19 cellular contexts compared by ENCODE assay signal in genomic region chr13:32938907-32939306, GRCh38.
DNase-seq lines count a peak whose midpoint lies in the region; TF ChIP-seq lines count a peak whose summit lies in the region.
"Had no signal": no experiment of that assay in that cellular context is flagged by ENCODE, and none has a peak within 500 bp of the region (broad histone marks: within the 10 kb centered on the region; RNA-seq: fewer than 3 reads in every experiment).

No MANE protein-coding gene starts in this region.

- POLR2A ChIA-PET in RWPE1 (lab: Yijun Ruan, JAX; ENCODE audit: low non-redundant PET), result no interaction called here

- no peak overlapping the region for H3K4me3 ChIP-seq in fibroblast of mammary gland (ENCODE audit: control insufficient read depth, low read depth, low read length)
- H3K4me3 ChIP-seq: lung, psoas muscle, thyroid gland had no signal

- DNase-seq in GM03348 (ENCODE audit: low spot score), result peak; percentile 26
- peak; percentile 9 for DNase-seq in RWPE1 (ENCODE audit: low spot score)
- peak; percentile 86 for DNase-seq in fibroblast of mammary gland (ENCODE audit: low read depth)
- peak; percentile 83 for DNase-seq in renal cortical epithelial cell (ENCODE audit: low read depth)
- DNase-seq in iPS-NIHi11 (ENCODE audit: low spot score), result no peak
- DNase-seq in DMS53 (lab: John Stamatoyannopoulos, UW), result no peak
- no peak for DNase-seq in activated CD4-positive, CD25-positive, alpha-beta regulatory T cell (lab: John Stamatoyannopoulos, UW)
- DNase-seq in NCI-H2171 (lab: John Stamatoyannopoulos, UW), result no peak
- DNase-seq: activated naive CD8-positive, alpha-beta T cell treated with anti-CD3 and anti-CD28 coated beads, Interleukin-2, amount 50 U/mL, for 24 hours; C1 segment of cervical spinal cord; MM.1S; naive thymus-derived CD8-positive, alpha-beta T cell; NCI-H187 treated with DMSO at 0.1 percent for 48 hours; psoas muscle; stimulated activated CD4-positive, alpha-beta T cell treated with anti-CD3 and anti-CD28 coated beads, Interleukin-12 subunit alpha, Interleukin-12 subunit beta, amount 100 ng/mL, for 4 hours; T-cell; thyroid gland had no signal

- TF ChIP-seq CTCF in RWPE1 (conservative IDR thresholded peaks at IDR 0.05; ENCODE audit: low read depth) (no peak), fibroblast of mammary gland (conservative IDR thresholded peaks at IDR 0.05; ENCODE audit: control insufficient read depth, insufficient read depth, low read depth, low read length) (no peak)

- H3K27ac ChIP-seq in RWPE1, result no peak overlapping the region
- H3K27ac ChIP-seq: psoas muscle, thyroid gland, VCaP had no signal

- CTCF ChIA-PET in RWPE1 (lab: Yijun Ruan, JAX), result interaction anchor here (0.6 kb wide), 1 partner anchor 12 kb away, joined by 3 read pairs; no protein-coding TSS in a partner anchor

Comparison
In these comparisons a context has a peak if more than half of its experiments do, and no peak if none do; other contexts are left out.
1. DNase-seq: peak in GM03348 (single experiment), RWPE1 (single experiment), fibroblast of mammary gland (single experiment) and renal cortical epithelial cell (single experiment); none in iPS-NIHi11 (single experiment), DMS53 (single experiment), activated CD4-positive, CD25-positive, alpha-beta regulatory T cell (0 of 4) and NCI-H2171 (single experiment).